In the genomic region with DNA sequence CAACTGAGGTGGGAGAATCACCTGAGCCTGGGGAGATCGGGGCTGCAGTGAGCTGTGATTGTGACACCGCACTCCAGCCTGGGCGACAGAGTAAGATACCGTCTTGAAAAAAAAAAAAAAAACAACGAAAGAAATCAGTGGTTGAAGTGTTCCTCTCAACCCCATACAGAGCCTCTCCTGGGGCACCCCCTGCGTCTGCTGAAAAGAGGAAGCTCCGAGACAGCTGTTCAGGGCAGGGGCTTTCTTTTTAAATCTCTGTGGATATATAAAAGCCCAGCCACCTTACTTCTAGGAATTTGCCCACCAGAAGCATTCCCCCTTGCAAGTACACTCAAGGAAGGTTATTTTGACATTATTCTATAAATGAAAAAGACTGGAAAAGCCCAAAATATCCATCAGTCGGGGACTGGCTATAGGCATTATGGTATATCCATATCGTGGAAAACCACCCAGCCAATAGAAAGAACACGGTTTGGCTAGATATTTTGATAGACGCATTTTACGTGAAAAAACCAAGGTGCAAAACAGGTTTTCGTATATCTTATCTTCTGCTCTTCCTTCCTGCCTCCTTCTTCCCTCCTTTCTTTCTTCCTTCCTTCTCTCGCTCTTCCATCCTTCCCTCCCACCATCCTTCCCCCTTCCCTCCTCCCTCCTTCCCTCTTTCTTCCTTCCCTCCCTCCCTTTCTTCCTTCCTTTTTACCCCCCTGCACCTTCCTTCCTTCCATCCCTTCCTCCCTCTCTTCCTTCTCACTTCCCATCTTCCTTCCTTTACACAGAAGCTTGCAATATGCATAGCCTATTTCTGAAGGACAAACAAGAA, we compare ENCODE assay signal across 9 cellular contexts. TPM values are rescaled to one million over a fixed set of nuclear protein-coding genes. Genes with fewer than 3 reads are reported as not detected.
DNase-seq lines count a peak whose midpoint lies in the region; ATAC-seq and TF ChIP-seq lines count a peak whose summit lies in the region.
"Had no signal": no experiment of that assay in that cellular context is flagged by ENCODE, and none has a peak within 500 bp of the region (broad histone marks: within the 10 kb centered on the region; RNA-seq: fewer than 3 reads in every experiment).

No MANE protein-coding gene starts in this region.

- no peak for TF ChIP-seq EP300 in suprapubic skin (IDR thresholded peaks at IDR 0.05)

- ATAC-seq in GM18858 (IDR thresholded peaks at IDR 0.05; ENCODE audit: unreplicated experiment) (peak; percentile 75), GM21515 (IDR thresholded peaks at IDR 0.05; ENCODE audit: unreplicated experiment) (peak; percentile 82), HG03469 (IDR thresholded peaks at IDR 0.05; ENCODE audit: unreplicated experiment) (peak; percentile 84)

- no peaks in the 10 kb centered on the region for H3K36me3 ChIP-seq in suprapubic skin

- no peak overlapping the region for H3K4me3 ChIP-seq in suprapubic skin
- H3K4me3 ChIP-seq: skin epidermis had no signal

- 58% methylated on average over 14 of the region's 14 CpGs for WGBS in suprapubic skin

- no peak overlapping the region for H3K27ac ChIP-seq in suprapubic skin
- H3K27ac ChIP-seq: skin epidermis had no signal

- no peaks in the 10 kb centered on the region for H3K9me3 ChIP-seq in suprapubic skin

- DNase-seq in medulla oblongata (ENCODE audit: extremely low spot score) (peak; percentile 45), LoVo (ENCODE audit: low spot score) (no peak), NCI-H1930 (lab: John Stamatoyannopoulos, UW) (no peak), suprapubic skin (ENCODE audit: low spot score in 2 of 2) (no peak)

- H3K4me1 ChIP-seq in suprapubic skin: no peaks in the 10 kb centered on the region

- no peak for TF ChIP-seq POLR2A in suprapubic skin (IDR thresholded peaks at IDR 0.05)

- TF ChIP-seq CTCF in suprapubic skin (IDR thresholded peaks at IDR 0.05): no peak

- H3K27me3 ChIP-seq in suprapubic skin: peaks cover 4% of the 10 kb centered on the region

RNA-seq across cellular contexts. Expression of gene CCL22, which starts 9.2 kb away (rescaled TPM):
- total RNA-seq in suprapubic skin: 10 to 100 TPM in 1 of 4 donors, 1 to 10 TPM in 3; 1.5 to 11.7 (median 3.3) TPM
- total RNA-seq: glomerular endothelial cell had no signal

RNA-seq across cellular contexts. Expression of gene CX3CL1, which starts 22.9 kb away (rescaled TPM):
- total RNA-seq in suprapubic skin: 10 to 100 TPM; 12.8 to 25.1 (median 13.6) TPM

RNA-seq across cellular contexts. Expression of gene CCL17, which starts 55.1 kb away (rescaled TPM):
- total RNA-seq in suprapubic skin: 1 to 10 TPM in 1 of 4 donors, not detected in 3; 2.6 TPM
- total RNA-seq: glomerular endothelial cell had no signal
